8 cellular contexts compared by ENCODE assay signal in the genomic region with DNA sequence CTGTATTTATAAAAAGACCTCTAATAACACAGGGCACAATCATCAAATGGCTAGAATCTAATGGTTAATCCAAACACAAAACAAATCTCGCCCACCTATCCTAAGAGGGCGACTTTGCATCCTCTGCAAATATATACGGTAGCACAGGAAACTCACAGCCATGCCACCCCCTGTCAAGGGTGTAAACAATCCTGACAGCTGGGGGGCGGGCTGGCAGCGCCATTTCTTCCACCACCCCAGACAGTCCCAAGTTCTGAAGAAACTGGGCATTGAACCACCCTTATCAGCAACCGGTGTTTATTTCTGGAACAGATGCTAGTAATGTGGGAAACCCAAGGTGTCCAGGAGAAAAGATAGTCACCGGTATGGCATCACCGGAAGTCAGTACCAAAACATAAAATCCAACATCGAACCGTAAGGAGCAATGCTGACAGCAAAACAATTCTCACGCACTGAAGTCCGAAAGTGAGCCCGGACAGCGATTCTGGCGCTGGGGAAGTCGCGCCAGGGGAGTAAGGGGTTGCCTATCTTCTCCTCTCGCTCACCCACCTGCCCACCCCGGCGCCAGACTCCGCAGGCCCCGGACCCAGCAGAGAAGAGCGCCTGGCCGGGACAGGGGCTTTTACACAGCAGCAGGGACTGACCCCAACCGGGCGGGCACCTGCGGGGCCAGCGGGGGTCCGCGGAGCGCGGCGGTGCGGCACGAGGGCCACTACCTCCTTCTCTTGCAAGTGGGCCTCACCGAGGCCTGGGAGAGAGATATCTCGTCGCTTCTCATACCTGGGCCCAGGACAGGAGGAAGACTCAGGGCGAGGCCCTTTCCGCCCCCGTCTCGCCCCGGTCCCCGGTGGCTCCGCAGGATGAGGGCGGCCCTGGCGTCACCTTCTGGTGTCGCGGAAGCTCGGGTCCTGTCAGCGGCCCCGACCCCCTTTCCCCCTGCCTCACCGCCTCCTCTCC. TPM values are rescaled to one million over a fixed set of nuclear protein-coding genes. Genes with fewer than 3 reads are reported as not detected.
A peak's percentile ranks its signal among the peaks of the same experiment; 100 is the strongest.
DNase-seq lines count a peak whose midpoint lies in the region; ATAC-seq and TF ChIP-seq lines count a peak whose summit lies in the region.

No MANE protein-coding gene starts in this region.

- H3K27ac Mint-ChIP-seq in glutamatergic neuron (ENCODE audit: unreplicated experiment) = peak overlapping the region; percentile 77

- H3K27me3 Mint-ChIP-seq in glutamatergic neuron (ENCODE audit: unreplicated experiment) = peaks cover 4% of the 10 kb centered on the region

- intact Hi-C loops in ovary (cut with DNase I) = no loop called here

- H3K4me1 ChIP-seq in ovary (ENCODE audit: insufficient read depth) = peaks cover 2% of the 10 kb centered on the region

- peak; percentile 33 for ATAC-seq in HG02840 (IDR thresholded peaks at IDR 0.05; ENCODE audit: low FRiP score, unreplicated experiment)

- H3K4me3 Mint-ChIP-seq in glutamatergic neuron (ENCODE audit: unreplicated experiment) = peak overlapping the region; percentile 92

- no peak for TF ChIP-seq EP300 in ovary (IDR thresholded peaks at IDR 0.05)

- peaks cover 2% of the 10 kb centered on the region for H3K9me3 Mint-ChIP-seq in glutamatergic neuron (ENCODE audit: unreplicated experiment)

- H3K36me3 ChIP-seq in ovary = no peaks in the 10 kb centered on the region

- no peaks in the 10 kb centered on the region for H3K27me3 ChIP-seq in ovary

- 4% methylated on average over 36 to 53 of the region's 53 CpGs for WGBS in ovary, 3 donors

- TF ChIP-seq CTCF in glutamatergic neuron (IDR thresholded peaks at IDR 0.05; ENCODE audit: partially characterized antibody, unreplicated experiment) = no peak
- no peak for TF ChIP-seq CTCF in ovary (IDR thresholded peaks at IDR 0.05)

- peak overlapping the region; percentile 72 to 88 for H3K27ac ChIP-seq in ovary

- peak overlapping the region; percentile 93 for H3K4me3 ChIP-seq in ovary

- H3K9me3 ChIP-seq in ovary = no peaks in the 10 kb centered on the region

- DNase-seq in NCI-H2227 (lab: John Stamatoyannopoulos, UW; ENCODE audit: unreplicated experiment) (peak; percentile 36), NCI-H2227 treated with DMSO at 0.1 percent for 48 hours (lab: John Stamatoyannopoulos, UW) (no peak), NCI-H69 (lab: John Stamatoyannopoulos, UW) (peak; percentile 68), glutamatergic neuron (peak; percentile 19), ovary (peak in 1 of 5 donors; percentile 27), NCI-H446 treated with DMSO at 0.1 percent for 48 hours (lab: John Stamatoyannopoulos, UW) (no peak)
- peak; percentile 16 for DNase-seq in activated naive CD4-positive, alpha-beta T cell treated with Interleukin-2 at 50 U/mL for 16 hours

- no peak for TF ChIP-seq POLR2A in ovary (IDR thresholded peaks at IDR 0.05)

- peaks cover 2% of the 10 kb centered on the region for H3K4me1 Mint-ChIP-seq in glutamatergic neuron (ENCODE audit: low read depth, unreplicated experiment)

- no peaks in the 10 kb centered on the region for H3K36me3 Mint-ChIP-seq in glutamatergic neuron (ENCODE audit: unreplicated experiment)

RNA-seq across cellular contexts. Expression of gene FBXO3, which starts 0.6 kb away (rescaled TPM):
- total RNA-seq in glutamatergic neuron (ENCODE audit: unreplicated experiment) = 30.5 TPM
- total RNA-seq in ovary = 10 to 100 TPM; 30.0 to 43.0 (median 34.3) TPM
- polyA plus RNA-seq in ovary = 10 to 100 TPM; 25.2 to 33.2 TPM

RNA-seq across cellular contexts. Expression of gene CD59, which starts 37.5 kb away (rescaled TPM):
- total RNA-seq in glutamatergic neuron (ENCODE audit: unreplicated experiment) = 105 TPM
- total RNA-seq in ovary = 100 to 1,000 TPM in 6 of 7 donors, 10 to 100 TPM in 1; 73.0 to 394 (median 288) TPM
- 100 to 1,000 TPM; 199 to 807 TPM for polyA plus RNA-seq in ovary

Comparison
In these comparisons a context has a peak if more than half of its experiments do, and no peak if none do; other contexts are left out.
1. DNase-seq: peak in NCI-H2227 (single experiment), NCI-H69 (single experiment), activated naive CD4-positive, alpha-beta T cell treated with Interleukin-2 at 50 U/mL for 16 hours (single experiment) and glutamatergic neuron (single experiment); none in NCI-H2227 treated with DMSO at 0.1 percent for 48 hours (single experiment) and NCI-H446 treated with DMSO at 0.1 percent for 48 hours (single experiment).